In the genomic region with DNA sequence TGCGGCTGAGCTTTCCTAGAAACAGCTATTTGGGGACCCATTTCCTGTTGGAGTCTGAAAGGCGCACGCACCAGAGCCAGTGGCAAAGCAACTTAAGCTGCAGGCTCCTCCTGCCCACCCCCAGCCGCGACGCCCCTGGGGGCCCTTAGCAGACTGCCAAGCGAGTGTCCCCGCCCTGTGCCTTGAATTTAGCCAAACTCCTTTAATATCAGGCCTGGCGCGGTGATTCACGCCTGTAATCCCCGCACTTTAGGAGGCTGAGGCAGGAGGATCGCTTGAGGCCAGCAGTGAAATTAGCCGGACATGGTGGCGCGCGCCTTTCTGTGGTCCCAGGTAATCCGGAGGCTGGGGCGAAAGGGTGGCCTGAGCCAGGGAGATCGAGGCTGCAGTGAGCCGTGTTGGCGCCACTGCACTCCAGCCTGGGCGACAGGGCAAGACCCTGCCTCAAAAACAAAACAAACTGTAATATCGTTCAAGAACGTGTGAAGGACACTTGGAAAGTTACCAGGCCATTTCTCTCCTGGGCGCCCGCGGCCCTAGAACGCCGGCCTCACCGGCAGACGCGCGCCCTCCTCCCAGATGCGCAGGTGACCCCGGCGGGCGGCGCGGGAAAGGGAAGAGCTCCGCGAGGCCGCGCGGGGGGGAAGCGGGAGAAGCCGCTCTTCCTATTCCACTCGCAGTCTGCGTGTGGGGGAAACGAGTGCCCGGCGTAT, we compare ENCODE assay signal across 1 cellular context.
TF ChIP-seq lines count a peak whose summit lies in the region.

No MANE protein-coding gene starts in this region.

TF ChIP-seq in HepG2, 621 proteins besides CTCF, POLR2A, EP300 and RAD21 (continued from another document and continues in another):
- TF ChIP-seq, protein P1, sequence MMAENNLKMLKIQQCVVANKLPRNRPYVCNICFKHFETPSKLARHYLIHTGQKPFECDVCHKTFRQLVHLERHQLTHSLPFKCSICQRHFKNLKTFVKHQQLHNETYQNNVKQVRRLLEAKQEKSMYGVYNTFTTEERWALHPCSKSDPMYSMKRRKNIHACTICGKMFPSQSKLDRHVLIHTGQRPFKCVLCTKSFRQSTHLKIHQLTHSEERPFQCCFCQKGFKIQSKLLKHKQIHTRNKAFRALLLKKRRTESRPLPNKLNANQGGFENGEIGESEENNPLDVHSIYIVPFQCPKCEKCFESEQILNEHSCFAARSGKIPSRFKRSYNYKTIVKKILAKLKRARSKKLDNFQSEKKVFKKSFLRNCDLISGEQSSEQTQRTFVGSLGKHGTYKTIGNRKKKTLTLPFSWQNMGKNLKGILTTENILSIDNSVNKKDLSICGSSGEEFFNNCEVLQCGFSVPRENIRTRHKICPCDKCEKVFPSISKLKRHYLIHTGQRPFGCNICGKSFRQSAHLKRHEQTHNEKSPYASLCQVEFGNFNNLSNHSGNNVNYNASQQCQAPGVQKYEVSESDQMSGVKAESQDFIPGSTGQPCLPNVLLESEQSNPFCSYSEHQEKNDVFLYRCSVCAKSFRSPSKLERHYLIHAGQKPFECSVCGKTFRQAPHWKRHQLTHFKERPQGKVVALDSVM (CRISPR knock-in tag; IDR thresholded peaks at IDR 0.05), result peak; percentile 91
- TF ChIP-seq, protein P2, sequence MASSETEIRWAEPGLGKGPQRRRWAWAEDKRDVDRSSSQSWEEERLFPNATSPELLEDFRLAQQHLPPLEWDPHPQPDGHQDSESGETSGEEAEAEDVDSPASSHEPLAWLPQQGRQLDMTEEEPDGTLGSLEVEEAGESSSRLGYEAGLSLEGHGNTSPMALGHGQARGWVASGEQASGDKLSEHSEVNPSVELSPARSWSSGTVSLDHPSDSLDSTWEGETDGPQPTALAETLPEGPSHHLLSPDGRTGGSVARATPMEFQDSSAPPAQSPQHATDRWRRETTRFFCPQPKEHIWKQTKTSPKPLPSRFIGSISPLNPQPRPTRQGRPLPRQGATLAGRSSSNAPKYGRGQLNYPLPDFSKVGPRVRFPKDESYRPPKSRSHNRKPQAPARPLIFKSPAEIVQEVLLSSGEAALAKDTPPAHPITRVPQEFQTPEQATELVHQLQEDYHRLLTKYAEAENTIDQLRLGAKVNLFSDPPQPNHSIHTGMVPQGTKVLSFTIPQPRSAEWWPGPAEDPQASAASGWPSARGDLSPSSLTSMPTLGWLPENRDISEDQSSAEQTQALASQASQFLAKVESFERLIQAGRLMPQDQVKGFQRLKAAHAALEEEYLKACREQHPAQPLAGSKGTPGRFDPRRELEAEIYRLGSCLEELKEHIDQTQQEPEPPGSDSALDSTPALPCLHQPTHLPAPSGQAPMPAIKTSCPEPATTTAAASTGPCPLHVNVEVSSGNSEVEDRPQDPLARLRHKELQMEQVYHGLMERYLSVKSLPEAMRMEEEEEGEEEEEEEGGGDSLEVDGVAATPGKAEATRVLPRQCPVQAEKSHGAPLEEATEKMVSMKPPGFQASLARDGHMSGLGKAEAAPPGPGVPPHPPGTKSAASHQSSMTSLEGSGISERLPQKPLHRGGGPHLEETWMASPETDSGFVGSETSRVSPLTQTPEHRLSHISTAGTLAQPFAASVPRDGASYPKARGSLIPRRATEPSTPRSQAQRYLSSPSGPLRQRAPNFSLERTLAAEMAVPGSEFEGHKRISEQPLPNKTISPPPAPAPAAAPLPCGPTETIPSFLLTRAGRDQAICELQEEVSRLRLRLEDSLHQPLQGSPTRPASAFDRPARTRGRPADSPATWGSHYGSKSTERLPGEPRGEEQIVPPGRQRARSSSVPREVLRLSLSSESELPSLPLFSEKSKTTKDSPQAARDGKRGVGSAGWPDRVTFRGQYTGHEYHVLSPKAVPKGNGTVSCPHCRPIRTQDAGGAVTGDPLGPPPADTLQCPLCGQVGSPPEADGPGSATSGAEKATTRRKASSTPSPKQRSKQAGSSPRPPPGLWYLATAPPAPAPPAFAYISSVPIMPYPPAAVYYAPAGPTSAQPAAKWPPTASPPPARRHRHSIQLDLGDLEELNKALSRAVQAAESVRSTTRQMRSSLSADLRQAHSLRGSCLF (CRISPR knock-in tag; IDR thresholded peaks at IDR 0.05; ENCODE audit: borderline replicate concordance), result no peak
- TF ChIP-seq ZMYM3 (CRISPR knock-in tag; IDR thresholded peaks at IDR 0.05) (peak; percentile 32; the same call in 1 of the 2 replicates), HCFC1 (IDR thresholded peaks at IDR 0.05; ENCODE audit: low read depth, low read length) (no peak), KDM5B (CRISPR knock-in tag; IDR thresholded peaks at IDR 0.05; ENCODE audit: borderline replicate concordance) (peak; percentile 51; the same call in 1 of the 2 replicates), ZBTB38 (CRISPR knock-in tag; IDR thresholded peaks at IDR 0.05) (peak; percentile 54), NR2C2 (CRISPR knock-in tag; IDR thresholded peaks at IDR 0.05; ENCODE audit: borderline replicate concordance) (peak; percentile 28; the same call in 1 of the 2 replicates), TEAD2 (CRISPR knock-in tag; IDR thresholded peaks at IDR 0.05) (no peak), DZIP1 (CRISPR knock-in tag; IDR thresholded peaks at IDR 0.05) (no peak), BRCA1 (CRISPR knock-in tag; IDR thresholded peaks at IDR 0.05) (0 out of 2 replicates have a peak, but pooled peaks have one; percentile 46), EED (CRISPR knock-in tag; IDR thresholded peaks at IDR 0.05) (no peak), SATB2 (CRISPR knock-in tag; IDR thresholded peaks at IDR 0.05) (0 out of 2 replicates have a peak, but pooled peaks have one; percentile 8), RCOR2 (CRISPR knock-in tag; IDR thresholded peaks at IDR 0.05) (no peak), ZNF704 (CRISPR knock-in tag; IDR thresholded peaks at IDR 0.05; ENCODE audit: borderline replicate concordance) (0 out of 2 replicates have a peak, but pooled peaks have one; percentile 2), RNF2 (conservative IDR thresholded peaks at IDR 0.05; ENCODE audit: low read depth) (no peak), ZNF333 (CRISPR knock-in tag; IDR thresholded peaks at IDR 0.05; ENCODE audit: borderline replicate concordance) (0 out of 2 replicates have a peak, but pooled peaks have one; percentile 53), MZF1 (CRISPR knock-in tag; IDR thresholded peaks at IDR 0.05; ENCODE audit: borderline replicate concordance) (no peak), E2F5 (CRISPR knock-in tag; conservative IDR thresholded peaks at IDR 0.05) (0 out of 2 replicates have a peak, but pooled peaks have one; percentile 39), HOXD1 (CRISPR knock-in tag; IDR thresholded peaks at IDR 0.05) (no peak), ARNT2 (CRISPR knock-in tag; IDR thresholded peaks at IDR 0.05; ENCODE audit: low read depth) (0 out of 2 replicates have a peak, but pooled peaks have one; percentile 18), EEA1 (CRISPR knock-in tag; IDR thresholded peaks at IDR 0.05; ENCODE audit: borderline replicate concordance) (no peak), SP4 (CRISPR knock-in tag; IDR thresholded peaks at IDR 0.05) (no peak), NFRKB (IDR thresholded peaks at IDR 0.05) (no peak), BCL6 (CRISPR knock-in tag; IDR thresholded peaks at IDR 0.05) (no peak), SOX6 (IDR thresholded peaks at IDR 0.05) (no peak), SOX6 (CRISPR knock-in tag; IDR thresholded peaks at IDR 0.05) (no peak), HNRNPLL (IDR thresholded peaks at IDR 0.05; ENCODE audit: low read depth, low read length, poor library complexity, severe bottlenecking) (peak; percentile 55)
- TF ChIP-seq, protein P3, sequence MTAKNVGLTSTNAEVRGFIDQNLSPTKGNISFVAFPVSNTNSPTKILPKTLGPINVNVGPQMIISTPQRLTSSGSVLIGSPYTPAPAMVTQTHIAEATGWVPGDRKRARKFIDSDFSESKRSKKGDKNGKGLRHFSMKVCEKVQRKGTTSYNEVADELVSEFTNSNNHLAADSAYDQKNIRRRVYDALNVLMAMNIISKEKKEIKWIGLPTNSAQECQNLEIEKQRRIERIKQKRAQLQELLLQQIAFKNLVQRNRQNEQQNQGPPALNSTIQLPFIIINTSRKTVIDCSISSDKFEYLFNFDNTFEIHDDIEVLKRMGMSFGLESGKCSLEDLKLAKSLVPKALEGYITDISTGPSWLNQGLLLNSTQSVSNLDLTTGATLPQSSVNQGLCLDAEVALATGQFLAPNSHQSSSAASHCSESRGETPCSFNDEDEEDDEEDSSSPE (CRISPR knock-in tag; IDR thresholded peaks at IDR 0.05), result peak; percentile 76
- TF ChIP-seq, protein P4, sequence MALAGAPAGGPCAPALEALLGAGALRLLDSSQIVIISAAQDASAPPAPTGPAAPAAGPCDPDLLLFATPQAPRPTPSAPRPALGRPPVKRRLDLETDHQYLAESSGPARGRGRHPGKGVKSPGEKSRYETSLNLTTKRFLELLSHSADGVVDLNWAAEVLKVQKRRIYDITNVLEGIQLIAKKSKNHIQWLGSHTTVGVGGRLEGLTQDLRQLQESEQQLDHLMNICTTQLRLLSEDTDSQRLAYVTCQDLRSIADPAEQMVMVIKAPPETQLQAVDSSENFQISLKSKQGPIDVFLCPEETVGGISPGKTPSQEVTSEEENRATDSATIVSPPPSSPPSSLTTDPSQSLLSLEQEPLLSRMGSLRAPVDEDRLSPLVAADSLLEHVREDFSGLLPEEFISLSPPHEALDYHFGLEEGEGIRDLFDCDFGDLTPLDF (CRISPR knock-in tag; IDR thresholded peaks at IDR 0.05), result peak; percentile 37; the same call in 1 of the 2 replicates
- TF ChIP-seq, protein P5, sequence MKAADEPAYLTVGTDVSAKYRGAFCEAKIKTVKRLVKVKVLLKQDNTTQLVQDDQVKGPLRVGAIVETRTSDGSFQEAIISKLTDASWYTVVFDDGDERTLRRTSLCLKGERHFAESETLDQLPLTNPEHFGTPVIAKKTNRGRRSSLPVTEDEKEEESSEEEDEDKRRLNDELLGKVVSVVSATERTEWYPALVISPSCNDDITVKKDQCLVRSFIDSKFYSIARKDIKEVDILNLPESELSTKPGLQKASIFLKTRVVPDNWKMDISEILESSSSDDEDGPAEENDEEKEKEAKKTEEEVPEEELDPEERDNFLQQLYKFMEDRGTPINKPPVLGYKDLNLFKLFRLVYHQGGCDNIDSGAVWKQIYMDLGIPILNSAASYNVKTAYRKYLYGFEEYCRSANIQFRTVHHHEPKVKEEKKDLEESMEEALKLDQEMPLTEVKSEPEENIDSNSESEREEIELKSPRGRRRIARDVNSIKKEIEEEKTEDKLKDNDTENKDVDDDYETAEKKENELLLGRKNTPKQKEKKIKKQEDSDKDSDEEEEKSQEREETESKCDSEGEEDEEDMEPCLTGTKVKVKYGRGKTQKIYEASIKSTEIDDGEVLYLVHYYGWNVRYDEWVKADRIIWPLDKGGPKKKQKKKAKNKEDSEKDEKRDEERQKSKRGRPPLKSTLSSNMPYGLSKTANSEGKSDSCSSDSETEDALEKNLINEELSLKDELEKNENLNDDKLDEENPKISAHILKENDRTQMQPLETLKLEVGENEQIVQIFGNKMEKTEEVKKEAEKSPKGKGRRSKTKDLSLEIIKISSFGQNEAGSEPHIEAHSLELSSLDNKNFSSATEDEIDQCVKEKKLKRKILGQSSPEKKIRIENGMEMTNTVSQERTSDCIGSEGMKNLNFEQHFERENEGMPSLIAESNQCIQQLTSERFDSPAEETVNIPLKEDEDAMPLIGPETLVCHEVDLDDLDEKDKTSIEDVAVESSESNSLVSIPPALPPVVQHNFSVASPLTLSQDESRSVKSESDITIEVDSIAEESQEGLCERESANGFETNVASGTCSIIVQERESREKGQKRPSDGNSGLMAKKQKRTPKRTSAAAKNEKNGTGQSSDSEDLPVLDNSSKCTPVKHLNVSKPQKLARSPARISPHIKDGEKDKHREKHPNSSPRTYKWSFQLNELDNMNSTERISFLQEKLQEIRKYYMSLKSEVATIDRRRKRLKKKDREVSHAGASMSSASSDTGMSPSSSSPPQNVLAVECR (CRISPR knock-in tag; IDR thresholded peaks at IDR 0.05; ENCODE audit: borderline replicate concordance), result no peak
- TF ChIP-seq, protein P6, sequence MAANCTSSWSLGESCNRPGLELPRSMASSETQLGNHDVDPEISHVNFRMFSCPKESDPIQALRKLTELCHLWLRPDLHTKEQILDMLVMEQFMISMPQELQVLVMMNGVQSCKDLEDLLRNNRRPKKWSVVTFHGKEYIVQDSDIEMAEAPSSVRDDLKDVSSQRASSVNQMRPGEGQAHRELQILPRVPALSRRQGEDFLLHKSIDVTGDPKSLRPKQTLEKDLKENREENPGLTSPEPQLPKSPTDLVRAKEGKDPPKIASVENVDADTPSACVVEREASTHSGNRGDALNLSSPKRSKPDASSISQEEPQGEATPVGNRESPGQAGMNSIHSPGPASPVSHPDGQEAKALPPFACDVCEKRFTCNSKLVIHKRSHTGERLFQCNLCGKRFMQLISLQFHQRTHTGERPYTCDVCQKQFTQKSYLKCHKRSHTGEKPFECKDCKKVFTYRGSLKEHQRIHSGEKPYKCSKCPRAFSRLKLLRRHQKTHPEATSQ (CRISPR knock-in tag; IDR thresholded peaks at IDR 0.05; ENCODE audit: borderline replicate concordance), result no peak
